Comparison of ENCODE assay signal across 9 cellular contexts in genomic region chr6:146027586-146028249, GRCh38. TPM values are rescaled to one million over a fixed set of nuclear protein-coding genes. Genes with fewer than 3 reads are reported as not detected.
DNase-seq lines count a peak whose midpoint lies in the region; ATAC-seq and TF ChIP-seq lines count a peak whose summit lies in the region.
"Had no signal": no experiment of that assay in that cellular context is flagged by ENCODE, and none has a peak within 500 bp of the region (broad histone marks: within the 10 kb centered on the region; RNA-seq: fewer than 3 reads in every experiment).

No MANE protein-coding gene starts in this region.

- no peak overlapping the region for H3K4me3 ChIP-seq in MG63
- H3K4me3 ChIP-seq in dorsolateral prefrontal cortex = peak overlapping the region in 57 of 59 donors; percentile 7 to 67 (median 51)

- no peaks in the 10 kb centered on the region for H3K36me3 ChIP-seq in MG63

- no peak overlapping the region for H3K27ac Mint-ChIP-seq in nephron

- H3K9me3 Mint-ChIP-seq in nephron = no peaks in the 10 kb centered on the region

- H3K4me1 Mint-ChIP-seq in nephron = peaks cover 6% of the 10 kb centered on the region

- DNase-seq in MG63 (peak; percentile 1), dorsolateral prefrontal cortex (peak in 7 of 10 donors; percentile 24 to 80 (median 51)), SKM-1 treated with dmso at 0.1 percent for 144 hours (lab: John Stamatoyannopoulos, UW; ENCODE audit: unreplicated experiment) (no peak), DMS153 (lab: John Stamatoyannopoulos, UW) (no peak)

- no peaks in the 10 kb centered on the region for H3K36me3 Mint-ChIP-seq in nephron (ENCODE audit: low read depth)

- peaks cover 66% of the 10 kb centered on the region for H3K27me3 Mint-ChIP-seq in nephron (ENCODE audit: low read depth)

- peaks cover 27% of the 10 kb centered on the region for H3K27me3 ChIP-seq in MG63
- peaks cover 0 to 40% (median 12%) of the 10 kb centered on the region in 45 donors for H3K27me3 ChIP-seq in dorsolateral prefrontal cortex

- intact Hi-C loops in dorsolateral prefrontal cortex (cut with DNase I) = loop anchor here in 1 of 2 donors (5.0 kb wide), 1 partner anchor 480 kb away; no protein-coding TSS in a partner anchor

- TF ChIP-seq CTCF in dorsolateral prefrontal cortex (IDR thresholded peaks at IDR 0.05 in 54 of 56, conservative IDR thresholded peaks at IDR 0.05 in 2 of 56; ENCODE audit: low read depth in 1 of 56, partially characterized antibody in 56 of 56) (peak in 52 of 56 donors; percentile 12 to 59 (median 40)), nephron (IDR thresholded peaks at IDR 0.05; ENCODE audit: unreplicated experiment in 3 of 3) (no peak)

- H3K27ac ChIP-seq in dorsolateral prefrontal cortex = peak overlapping the region in 19 of 59 donors; percentile 16 to 80 (median 51)

- peak overlapping the region in 2 of 3 experiments; percentile 34 to 37 for H3K4me3 Mint-ChIP-seq in nephron

- ATAC-seq in GM18511 (IDR thresholded peaks at IDR 0.05; ENCODE audit: unreplicated experiment) (peak; percentile 5), GM18867 (IDR thresholded peaks at IDR 0.05; ENCODE audit: unreplicated experiment) (no peak), HG03354 (IDR thresholded peaks at IDR 0.05; ENCODE audit: poor library complexity, severe bottlenecking, unreplicated experiment) (no peak)

- H3K9me3 ChIP-seq in MG63 = no peaks in the 10 kb centered on the region

RNA-seq across cellular contexts. Expression of gene GRM1, which starts 1.1 kb away (rescaled TPM):
- total RNA-seq in MG63 (2014; rRNA removed; shearing (Covaris generic); ENCODE audit: low replicate concordance) = 0.05 and 0.20 TPM in 2 replicates
- 10 to 100 TPM; 10.7 to 44.3 (median 26.8) TPM for total RNA-seq in dorsolateral prefrontal cortex
- total RNA-seq: chondrocyte had no signal

Comparison
In these comparisons a context has a peak if more than half of its experiments do, and no peak if none do; other contexts are left out.
1. DNase-seq: peak in MG63 (single experiment) and dorsolateral prefrontal cortex (7 of 10); none in SKM-1 treated with dmso at 0.1 percent for 144 hours (single experiment) and DMS153 (single experiment).
2. CTCF ChIP-seq: peak in dorsolateral prefrontal cortex (52 of 56); none in nephron (0 of 3).